8 cellular contexts compared by ENCODE assay signal in genomic region chr14:49620182-49621113, GRCh38.
DNase-seq lines count a peak whose midpoint lies in the region; ATAC-seq and TF ChIP-seq lines count a peak whose summit lies in the region.

TSS of gene MGAT2 (plus strand) at chr14:49620799. CDS start at chr14:49621269, 470 bp downstream.
TSS of gene RPL36AL (minus strand) at chr14:49620626. CDS start at chr14:49619104, 1,522 bp downstream.

- peak; percentile 96 for ATAC-seq in GM19023 (IDR thresholded peaks at IDR 0.05; ENCODE audit: unreplicated experiment)
- ATAC-seq in HG03280 (IDR thresholded peaks at IDR 0.05; ENCODE audit: unreplicated experiment): peak; percentile 90

- DNase-seq in AG10803 (ENCODE audit: low read depth): peak; percentile 99
- peak; percentile 98 for DNase-seq in NCI-H345 (lab: John Stamatoyannopoulos, UW)
- DNase-seq in activated CD4-positive, CD25-positive, alpha-beta regulatory T cell (lab: John Stamatoyannopoulos, UW): peak; percentile 82 to 86 (median 85)
- DNase-seq in central memory CD4-positive, alpha-beta T cell: peak; percentile 96
- DNase-seq in iris pigment epithelial cell (ENCODE audit: low read depth): peak; percentile 99
- peak; percentile 90 for DNase-seq in stimulated activated CD4-positive, alpha-beta T cell treated with anti-CD3 and anti-CD28 coated beads, Interleukin-12 subunit alpha, Interleukin-12 subunit beta, amount 100 ng/mL, for 4 hours

- H3K4me3 ChIP-seq in AG10803 (ENCODE audit: low read length): peak within 1 kb of the TSS; percentile 95

- peak; percentile 33 for TF ChIP-seq CTCF in AG10803 (conservative IDR thresholded peaks at IDR 0.05; ENCODE audit: low read length)

Comparison
In these comparisons a context has a peak if more than half of its experiments do, and no peak if none do; other contexts are left out.
1. Peak in every context shown above with its lines: DNase-seq, ATAC-seq and H3K4me3 ChIP-seq.